In the genomic region with DNA sequence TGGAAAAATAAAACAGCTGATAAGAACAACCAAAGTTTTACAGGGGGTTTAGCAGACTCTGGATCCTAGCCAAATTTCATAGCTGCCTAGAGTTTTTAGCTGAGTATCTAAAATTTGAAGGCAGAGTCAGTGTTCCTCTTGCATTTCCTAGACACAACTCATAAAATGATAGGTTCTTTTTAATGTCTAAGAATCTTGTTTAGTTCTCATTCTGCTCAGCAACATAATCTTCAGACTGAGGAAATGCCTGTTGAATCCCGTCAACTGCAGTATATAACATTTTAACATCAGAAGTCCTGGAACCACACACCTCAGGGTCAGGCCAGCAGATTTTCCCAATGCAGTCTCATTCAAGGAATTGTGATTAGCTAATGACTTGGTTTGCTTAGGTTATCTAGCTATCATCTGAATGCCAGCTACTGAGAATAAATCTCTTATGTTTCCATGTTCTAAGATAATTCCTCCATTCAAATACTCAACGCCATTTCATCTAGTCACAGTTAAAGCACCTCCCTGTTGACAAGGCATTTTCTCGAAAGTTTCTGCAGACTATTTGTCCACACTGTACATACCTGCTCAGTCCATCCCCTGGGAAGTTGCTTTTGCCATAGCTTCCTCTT, we compare ENCODE assay signal across 21 cellular contexts.
A peak's percentile ranks its signal among the peaks of the same experiment; 100 is the strongest.
DNase-seq lines count a peak whose midpoint lies in the region; ATAC-seq and TF ChIP-seq lines count a peak whose summit lies in the region.
"Had no signal": no experiment of that assay in that cellular context is flagged by ENCODE, and none has a peak within 500 bp of the region (broad histone marks: within the 10 kb centered on the region; RNA-seq: fewer than 3 reads in every experiment).

No MANE protein-coding gene starts in this region.

- H3K9ac ChIP-seq in endodermal cell (ENCODE audit: extremely low read depth, low read length, poor library complexity, severe bottlenecking) = no peak overlapping the region
- H3K9ac ChIP-seq: BLaER1, KMS-11 had no signal

- H3K27me3 Mint-ChIP-seq in endodermal cell (ENCODE audit: insufficient read depth) = no peaks in the 10 kb centered on the region
- H3K27me3 Mint-ChIP-seq: activated CD4-positive, alpha-beta memory T cell treated with anti-CD3 and anti-CD28 coated beads for 36 hours; T-cell had no signal

- TF ChIP-seq POLR2A in heart left ventricle (IDR thresholded peaks at IDR 0.05) (no peak), ovary (IDR thresholded peaks at IDR 0.05) (no peak), uterus (IDR thresholded peaks at IDR 0.05) (no peak)

- H3K27ac Mint-ChIP-seq in endodermal cell = peak overlapping the region; percentile 2
- H3K27ac Mint-ChIP-seq: activated CD4-positive, alpha-beta memory T cell treated with anti-CD3 and anti-CD28 coated beads for 36 hours; T-cell had no signal

- DNase-seq in right atrium auricular region (ENCODE audit: low spot score) (no peak), heart left ventricle (no peak), endodermal cell (no peak), ovary (no peak), uterus (no peak), psoas muscle (no peak)
- DNase-seq in activated CD4-positive, alpha-beta T cell treated with anti-CD3 and anti-CD28 coated beads, Interleukin-2, amount 50 U/mL, for 4 hours = no peak
- DNase-seq: activated CD4-positive, alpha-beta memory T cell treated with anti-CD3 and anti-CD28 coated beads for 36 hours; activated naive CD4-positive, alpha-beta T cell treated with Interleukin-2 at 50 U/mL for 16 hours; colonic mucosa; foreskin melanocyte; left colon; NCI-H1048; NCI-H2081; nucleus accumbens; stimulated activated naive CD4-positive, alpha-beta T cell; T-cell had no signal

- H3K27ac ChIP-seq in right atrium auricular region (peak overlapping the region; percentile 8 to 45), heart left ventricle (peak overlapping the region in 5 of 12 donors; percentile 0 to 36 (median 7)), endodermal cell (ENCODE audit: low read depth, low read length) (no peak overlapping the region), ovary (peak overlapping the region; percentile 12 to 61), uterus (peak overlapping the region; percentile 69 to 70), psoas muscle (no peak overlapping the region)
- H3K27ac ChIP-seq: BLaER1, colonic mucosa, KMS-11, VCaP had no signal

- H3K4me3 ChIP-seq in right atrium auricular region = no peak overlapping the region
- H3K4me3 ChIP-seq in heart left ventricle = peak overlapping the region in 1 of 12 donors; percentile 8
- H3K4me3 ChIP-seq in endodermal cell (ENCODE audit: low read length) = no peak overlapping the region
- H3K4me3 ChIP-seq in ovary = no peak overlapping the region
- H3K4me3 ChIP-seq in uterus = no peak overlapping the region
- no peak overlapping the region for H3K4me3 ChIP-seq in psoas muscle
- H3K4me3 ChIP-seq: BLaER1, colonic mucosa had no signal

- no peak for TF ChIP-seq EP300 in ovary (IDR thresholded peaks at IDR 0.05)

- no peaks in the 10 kb centered on the region for H3K36me3 Mint-ChIP-seq in endodermal cell (ENCODE audit: low read depth)
- H3K36me3 Mint-ChIP-seq: activated CD4-positive, alpha-beta memory T cell treated with anti-CD3 and anti-CD28 coated beads for 36 hours; T-cell had no signal

- H3K36me3 ChIP-seq in right atrium auricular region (no peaks in the 10 kb centered on the region), heart left ventricle (no peaks in the 10 kb centered on the region), endodermal cell (ENCODE audit: control insufficient read depth, insufficient read depth, low read length) (no peaks in the 10 kb centered on the region), ovary (no peaks in the 10 kb centered on the region), uterus (no peaks in the 10 kb centered on the region), psoas muscle (ENCODE audit: insufficient read depth in 1 of 2, low read depth in 1 of 2) (no peaks in the 10 kb centered on the region)
- H3K36me3 ChIP-seq: BLaER1, colonic mucosa had no signal

- peaks cover 43% of the 10 kb centered on the region for H3K4me1 Mint-ChIP-seq in endodermal cell
- H3K4me1 Mint-ChIP-seq: T-cell had no signal

- no peaks in the 10 kb centered on the region for H3K27me3 ChIP-seq in right atrium auricular region
- H3K27me3 ChIP-seq in heart left ventricle = no peaks in the 10 kb centered on the region
- H3K27me3 ChIP-seq in endodermal cell (ENCODE audit: control insufficient read depth, insufficient read depth, low read length, poor library complexity, severe bottlenecking) = no peaks in the 10 kb centered on the region
- no peaks in the 10 kb centered on the region for H3K27me3 ChIP-seq in ovary
- H3K27me3 ChIP-seq in uterus = no peaks in the 10 kb centered on the region
- no peaks in the 10 kb centered on the region for H3K27me3 ChIP-seq in psoas muscle (ENCODE audit: insufficient read depth in 3 of 3, low read length in 2 of 3)
- H3K27me3 ChIP-seq: BLaER1, colonic mucosa had no signal

- H3K9me3 ChIP-seq in right atrium auricular region (no peaks in the 10 kb centered on the region), heart left ventricle (no peaks in the 10 kb centered on the region), endodermal cell (ENCODE audit: control insufficient read depth, low read length) (no peaks in the 10 kb centered on the region), ovary (no peaks in the 10 kb centered on the region), uterus (no peaks in the 10 kb centered on the region), psoas muscle (no peaks in the 10 kb centered on the region)
- H3K9me3 ChIP-seq: BLaER1, colonic mucosa had no signal

- intact Hi-C loops in heart left ventricle (cut with DNase I) = no loop called here
- intact Hi-C loops in ovary (cut with DNase I) = no loop called here
- intact Hi-C loops in uterus (cut with DNase I; ENCODE audit: low total_unique reads) = no loop called here
- intact Hi-C loops in psoas muscle (cut with DNase I) = no loop called here

- TF ChIP-seq CTCF in right atrium auricular region (IDR thresholded peaks at IDR 0.05) (no peak), heart left ventricle (IDR thresholded peaks at IDR 0.05) (no peak), endodermal cell (conservative IDR thresholded peaks at IDR 0.05) (no peak), ovary (IDR thresholded peaks at IDR 0.05) (no peak), uterus (IDR thresholded peaks at IDR 0.05) (no peak), psoas muscle (IDR thresholded peaks at IDR 0.05) (no peak)

- WGBS in heart left ventricle, 4 donors = 48 to 64% (median 51%) methylated on average over 3 of the region's 3 CpGs
- WGBS in endodermal cell (ENCODE audit: insufficient coverage in 1 of 2, insufficient read length in 1 of 2), 2 experiments = 84 to 94% methylated on average over 2 to 3 of the region's 3 CpGs
- WGBS in ovary, 3 donors = 38 to 56% (median 40%) methylated on average over 3 of the region's 3 CpGs
- 78 to 87% (median 81%) methylated on average over 3 of the region's 3 CpGs for WGBS in psoas muscle, 3 donors

- ATAC-seq in heart left ventricle = no peak
- ATAC-seq in psoas muscle = no peak
- no peak for ATAC-seq in HG02610 (IDR thresholded peaks at IDR 0.05; ENCODE audit: unreplicated experiment)
- ATAC-seq: left colon, T-cell had no signal

- H3K4me1 ChIP-seq in right atrium auricular region (peaks cover 0 to 31% of the 10 kb centered on the region in 2 donors), heart left ventricle (peaks cover 0 to 29% (median 5%) of the 10 kb centered on the region in 12 donors), endodermal cell (ENCODE audit: control insufficient read depth, insufficient read depth, low read length) (peaks cover 11% of the 10 kb centered on the region), ovary (ENCODE audit: insufficient read depth) (peaks cover 10% of the 10 kb centered on the region), uterus (no peaks in the 10 kb centered on the region), psoas muscle (no peaks in the 10 kb centered on the region)
- H3K4me1 ChIP-seq: BLaER1, colonic mucosa had no signal

- H3K4me3 Mint-ChIP-seq in endodermal cell = no peak overlapping the region
- H3K4me3 Mint-ChIP-seq: activated CD4-positive, alpha-beta memory T cell treated with anti-CD3 and anti-CD28 coated beads for 36 hours; T-cell had no signal

- H3K9me3 Mint-ChIP-seq in endodermal cell = no peaks in the 10 kb centered on the region
- H3K9me3 Mint-ChIP-seq: activated CD4-positive, alpha-beta memory T cell treated with anti-CD3 and anti-CD28 coated beads for 36 hours; T-cell had no signal

Comparison
In these comparisons a context has a peak if more than half of its experiments do, and no peak if none do; other contexts are left out.
1. H3K27ac ChIP-seq: peak in right atrium auricular region (2 of 2), ovary (2 of 2) and uterus (2 of 2); none in endodermal cell (single experiment) and psoas muscle (single experiment).